In genomic region chr10:102796407-102797176, GRCh38 we compare ENCODE assay signal across 8 cellular contexts. TPM values are rescaled to one million over a fixed set of nuclear protein-coding genes. Genes with fewer than 3 reads are reported as not detected.
DNase-seq lines count a peak whose midpoint lies in the region; ATAC-seq and TF ChIP-seq lines count a peak whose summit lies in the region.

No MANE protein-coding gene starts in this region.

- H3K4me3 ChIP-seq in GM06990 (replicated peaks; ENCODE audit: low read depth, low read length) (no peak overlapping the region), heart right ventricle (peak overlapping the region in 8 of 10 donors; percentile 2 to 35 (median 19))

- H3K36me3 ChIP-seq in GM06990 (ENCODE audit: control insufficient read depth, insufficient read depth, low read length) (peaks cover 10% of the 10 kb centered on the region), heart right ventricle (peaks cover 0 to 53% (median 11%) of the 10 kb centered on the region in 9 donors)

- H3K9me3 ChIP-seq in heart right ventricle = no peaks in the 10 kb centered on the region

- 0 out of 2 replicates have a peak overlapping the region, but pooled peaks have one; percentile 13 for H3K4me3 Mint-ChIP-seq in HFFc6
- peak overlapping the region; percentile 8 for H3K4me3 Mint-ChIP-seq in activated T-helper 2 cell treated with anti-CD3 and anti-CD28 coated beads, Interferon-gamma antibody, Interleukin-2, Interleukin-4, amounts not matched to agents 10 μg/mL and 5 μg/mL and 100 μg/mL, durations not matched to agents 14 hours and 24 hours and 36 hours (ENCODE audit: low read depth)

- DNase-seq in GM06990 (ENCODE audit: extremely low read depth, insufficient read length) (peak; percentile 58), HFFc6 (peak; percentile 34), NOMO-1 (lab: John Stamatoyannopoulos, UW; ENCODE audit: unreplicated experiment in 2 of 2) (peak; percentile 90 to 92), heart right ventricle (peak; percentile 86 to 91), HuH-7 (ENCODE audit: low spot score) (no peak), NCI-H1694 (lab: John Stamatoyannopoulos, UW) (no peak)
- peak; percentile 59 for DNase-seq in activated T-helper 2 cell treated with anti-CD3 and anti-CD28 coated beads, Interferon-gamma antibody, Interleukin-2, Interleukin-4, amounts not matched to agents 10 μg/mL and 5 μg/mL and 100 μg/mL, durations not matched to agents 14 hours and 24 hours and 36 hours (ENCODE audit: low spot score)
- DNase-seq in stimulated activated CD4-positive, alpha-beta T cell treated with anti-CD3 and anti-CD28 coated beads, Interleukin-12 subunit alpha, Interleukin-12 subunit beta, amount 100 ng/mL, for 4 hours = peak; percentile 12

- H3K27me3 Mint-ChIP-seq in HFFc6 (ENCODE audit: insufficient read depth) = no peaks in the 10 kb centered on the region; the same call in 1 of the 2 replicates
- H3K27me3 Mint-ChIP-seq in activated T-helper 2 cell treated with anti-CD3 and anti-CD28 coated beads, Interferon-gamma antibody, Interleukin-2, Interleukin-4, amounts not matched to agents 10 μg/mL and 5 μg/mL and 100 μg/mL, durations not matched to agents 14 hours and 24 hours and 36 hours (ENCODE audit: low read depth) = no peaks in the 10 kb centered on the region

- H3K4me1 ChIP-seq in heart right ventricle = peaks cover 50 to 100% (median 97%) of the 10 kb centered on the region in 9 donors

- H3K9me3 Mint-ChIP-seq in HFFc6 = no peaks in the 10 kb centered on the region
- H3K9me3 Mint-ChIP-seq in activated T-helper 2 cell treated with anti-CD3 and anti-CD28 coated beads, Interferon-gamma antibody, Interleukin-2, Interleukin-4, amounts not matched to agents 10 μg/mL and 5 μg/mL and 100 μg/mL, durations not matched to agents 14 hours and 24 hours and 36 hours = no peaks in the 10 kb centered on the region

- peak overlapping the region; percentile 61; the same call in 1 of the 2 replicates for H3K27ac Mint-ChIP-seq in HFFc6
- H3K27ac Mint-ChIP-seq in activated T-helper 2 cell treated with anti-CD3 and anti-CD28 coated beads, Interferon-gamma antibody, Interleukin-2, Interleukin-4, amounts not matched to agents 10 μg/mL and 5 μg/mL and 100 μg/mL, durations not matched to agents 14 hours and 24 hours and 36 hours = peak overlapping the region; percentile 54

- TF ChIP-seq CTCF in GM06990 (IDR thresholded peaks at IDR 0.05; ENCODE audit: insufficient read depth, low read length, poor library complexity, severe bottlenecking) = no peak
- no peak for TF ChIP-seq CTCF in HFFc6 (IDR thresholded peaks at IDR 0.05)
- no peak for TF ChIP-seq CTCF in heart right ventricle (IDR thresholded peaks at IDR 0.05)

- peaks cover 7% of the 10 kb centered on the region; the same call in 1 of the 2 replicates for H3K36me3 Mint-ChIP-seq in HFFc6 (ENCODE audit: low read depth)
- H3K36me3 Mint-ChIP-seq in activated T-helper 2 cell treated with anti-CD3 and anti-CD28 coated beads, Interferon-gamma antibody, Interleukin-2, Interleukin-4, amounts not matched to agents 10 μg/mL and 5 μg/mL and 100 μg/mL, durations not matched to agents 14 hours and 24 hours and 36 hours (ENCODE audit: low read depth) = peaks cover 19% of the 10 kb centered on the region

- intact Hi-C loops in activated T-helper 2 cell treated with anti-CD3 and anti-CD28 coated beads, Interferon-gamma antibody, Interleukin-2, Interleukin-4, amounts not matched to agents 10 μg/mL and 5 μg/mL and 100 μg/mL, durations not matched to agents 14 hours and 24 hours and 36 hours (cut with micrococcal nuclease) = no loop called here
- intact Hi-C loops in heart right ventricle (cut with DNase I) = loop anchor here in 2 of 10 donors (1.0 to 2.0 kb wide), 2 partner anchors 14 to 20 kb away; no protein-coding TSS in a partner anchor

- peaks cover 39% of the 10 kb centered on the region for H3K4me1 Mint-ChIP-seq in HFFc6 (ENCODE audit: low read depth)
- H3K4me1 Mint-ChIP-seq in activated T-helper 2 cell treated with anti-CD3 and anti-CD28 coated beads, Interferon-gamma antibody, Interleukin-2, Interleukin-4, amounts not matched to agents 10 μg/mL and 5 μg/mL and 100 μg/mL, durations not matched to agents 14 hours and 24 hours and 36 hours (ENCODE audit: low read depth) = peaks cover 26% of the 10 kb centered on the region

- WGBS in heart right ventricle, 2 donors = 10 to 12% methylated on average over 9 of the region's 9 CpGs

- peak overlapping the region; percentile 63 to 93 (median 84) for H3K27ac ChIP-seq in heart right ventricle

- no peaks in the 10 kb centered on the region for H3K27me3 ChIP-seq in GM06990 (replicated peaks; ENCODE audit: control insufficient read depth, insufficient read depth, low read length)
- no peaks in the 10 kb centered on the region for H3K27me3 ChIP-seq in heart right ventricle

- peak; percentile 94 to 97 (median 96) for ATAC-seq in heart right ventricle

RNA-seq across cellular contexts. Expression of gene CYP17A1, which starts 40.6 kb away (rescaled TPM):
- not detected for total RNA-seq in HFFc6 (2021; fragmentation: NEBNext Ultra II Directional; extraction: Animal tissue kit (Norgen Biotek cat#: 25700))
- total RNA-seq in activated T-helper 2 cell treated with anti-CD3 and anti-CD28 coated beads, Interferon-gamma antibody, Interleukin-2, Interleukin-4, amounts not matched to agents 10 μg/mL and 5 μg/mL and 100 μg/mL, durations not matched to agents 14 hours and 24 hours and 36 hours = not detected in 2 replicates
- under 1 TPM in 1 of 10 donors, not detected in 9; 0.16 TPM for total RNA-seq in heart right ventricle
- under 1 TPM; 0.14 to 0.15 TPM for polyA plus RNA-seq in heart right ventricle

RNA-seq across cellular contexts. Expression of gene WBP1L, which starts 52.8 kb away (rescaled TPM):
- total RNA-seq in HFFc6 (2021; fragmentation: NEBNext Ultra II Directional; extraction: Animal tissue kit (Norgen Biotek cat#: 25700)) = 10 to 100 TPM; 34.9 to 40.7 (median 38.6) TPM
- 18.0 and 19.9 TPM in 2 replicates for total RNA-seq in activated T-helper 2 cell treated with anti-CD3 and anti-CD28 coated beads, Interferon-gamma antibody, Interleukin-2, Interleukin-4, amounts not matched to agents 10 μg/mL and 5 μg/mL and 100 μg/mL, durations not matched to agents 14 hours and 24 hours and 36 hours
- total RNA-seq in heart right ventricle = 10 to 100 TPM; 17.3 to 33.3 (median 21.0) TPM
- 10 to 100 TPM; 14.3 to 17.5 TPM for polyA plus RNA-seq in heart right ventricle

RNA-seq across cellular contexts. Expression of gene BORCS7, which starts 57.5 kb away (rescaled TPM):
- total RNA-seq in HFFc6 (2021; fragmentation: NEBNext Ultra II Directional; extraction: Animal tissue kit (Norgen Biotek cat#: 25700)) = 10 to 100 TPM; 11.5 to 18.1 (median 13.5) TPM
- 10.4 and 10.7 TPM in 2 replicates for total RNA-seq in activated T-helper 2 cell treated with anti-CD3 and anti-CD28 coated beads, Interferon-gamma antibody, Interleukin-2, Interleukin-4, amounts not matched to agents 10 μg/mL and 5 μg/mL and 100 μg/mL, durations not matched to agents 14 hours and 24 hours and 36 hours
- 10 to 100 TPM; 14.5 to 24.2 (median 17.6) TPM for total RNA-seq in heart right ventricle
- polyA plus RNA-seq in heart right ventricle = 10 to 100 TPM; 18.0 to 19.7 TPM

Comparison
In these comparisons a context has a peak if more than half of its experiments do, and no peak if none do; other contexts are left out.
1. DNase-seq: peak in GM06990 (single experiment), HFFc6 (single experiment), NOMO-1 (2 of 2), activated T-helper 2 cell treated with anti-CD3 and anti-CD28 coated beads, Interferon-gamma antibody, Interleukin-2, Interleukin-4, amounts not matched to agents 10 μg/mL and 5 μg/mL and 100 μg/mL, durations not matched to agents 14 hours and 24 hours and 36 hours (single experiment), heart right ventricle (2 of 2) and stimulated activated CD4-positive, alpha-beta T cell treated with anti-CD3 and anti-CD28 coated beads, Interleukin-12 subunit alpha, Interleukin-12 subunit beta, amount 100 ng/mL, for 4 hours (single experiment); none in HuH-7 (single experiment) and NCI-H1694 (single experiment).